In genomic region chr1:245751671-245752070, GRCh38 we compare ENCODE assay signal across 23 cellular contexts.
DNase-seq lines count a peak whose midpoint lies in the region; ATAC-seq and TF ChIP-seq lines count a peak whose summit lies in the region.
"Had no signal": no experiment of that assay in that cellular context is flagged by ENCODE, and none has a peak within 500 bp of the region (broad histone marks: within the 10 kb centered on the region; RNA-seq: fewer than 3 reads in every experiment).

No MANE protein-coding gene starts in this region.

- no peak overlapping the region for H3K4me2 ChIP-seq in GM23338

- intact Hi-C loops in MCF 10A (cut with micrococcal nuclease) = no loop called here

- H3K4me3 ChIP-seq in GM23338 (no peak overlapping the region), adipocyte (ENCODE audit: low read length) (no peak overlapping the region), fibroblast of villous mesenchyme (ENCODE audit: low read depth, low read length) (no peak overlapping the region)
- H3K4me3 ChIP-seq: coronary artery, gastrocnemius medialis, right lobe of liver, thoracic aorta had no signal

- 0 out of 2 replicates have a peak overlapping the region, but pooled peaks have one; percentile 2 for H3K27ac Mint-ChIP-seq in GM23338
- peak overlapping the region; percentile 62 for H3K27ac Mint-ChIP-seq in progenitor cell of endocrine pancreas
- H3K27ac Mint-ChIP-seq in MCF 10A (ENCODE audit: low read depth, unreplicated experiment) = no peak overlapping the region
- H3K27ac Mint-ChIP-seq: activated CD4-positive, alpha-beta memory T cell treated with anti-CD3 and anti-CD28 coated beads, Interleukin-2, amount 10 ng/mL, durations not matched to agents 7 days and 5 days; activated naive CD4-positive, alpha-beta T cell treated with anti-CD3 and anti-CD28 coated beads, Interleukin-2, amount 10 ng/mL, durations not matched to agents 7 days and 5 days; T-helper 1 cell treated with Interleukin-12 subunit alpha and Interleukin-12 subunit beta and Interleukin-4 antibody, amounts not matched to agents 30 μg/mL and 1 μg/mL, for 36 hours had no signal

- no peaks in the 10 kb centered on the region for H3K9me2 ChIP-seq in GM23338 (ENCODE audit: insufficient read depth)

- POLR2A ChIA-PET in MCF 10A (lab: Yijun Ruan, JAX) = no interaction called here

- no peaks in the 10 kb centered on the region for H3K79me2 ChIP-seq in GM23338 (replicated peaks; ENCODE audit: insufficient read depth)

- H3K9me3 Mint-ChIP-seq in GM23338 = peaks cover 4% of the 10 kb centered on the region; the same call in 1 of the 3 replicates
- peaks cover 15% of the 10 kb centered on the region for H3K9me3 Mint-ChIP-seq in progenitor cell of endocrine pancreas (ENCODE audit: low read depth)
- peaks cover 7% of the 10 kb centered on the region for H3K9me3 Mint-ChIP-seq in MCF 10A (ENCODE audit: unreplicated experiment)

- H3K4me1 ChIP-seq in GM23338 (ENCODE audit: insufficient read depth) (peaks cover 10% of the 10 kb centered on the region; the same call in 1 of the 2 replicates), adipocyte (ENCODE audit: control insufficient read depth, insufficient read depth, low read length) (no peaks in the 10 kb centered on the region)
- H3K4me1 ChIP-seq: gastrocnemius medialis, right lobe of liver had no signal

- no peak overlapping the region for H2AFZ ChIP-seq in GM23338

- DNase-seq in GM23338 (ENCODE audit: low spot score) (no peak), adipocyte (ENCODE audit: low read depth) (no peak), fibroblast of villous mesenchyme (ENCODE audit: low read depth) (peak; percentile 40), progenitor cell of endocrine pancreas (ENCODE audit: low spot score, unreplicated experiment) (no peak), HCEC 1CT (no peak), MCF 10A (ENCODE audit: unreplicated experiment) (no peak)
- no peak for DNase-seq in activated T-cell treated with anti-CD3 and anti-CD28 coated beads, Interleukin-2, amount 50 U/mL, for 48 hours
- DNase-seq: activated CD4-positive, alpha-beta memory T cell treated with anti-CD3 and anti-CD28 coated beads, Interleukin-2, amount 10 ng/mL, durations not matched to agents 7 days and 5 days; activated naive CD4-positive, alpha-beta T cell treated with anti-CD3 and anti-CD28 coated beads, Interleukin-2, amount 10 ng/mL, durations not matched to agents 7 days and 5 days; COR-L47; gastrocnemius medialis; NCI-H1436; NCI-H2171; NCI-H526 treated with DMSO at 0.1 percent for 48 hours; nucleus accumbens; right lobe of liver; SHP77 treated with DMSO at 0.1 percent for 48 hours had no signal

- no peak overlapping the region for H3K27ac ChIP-seq in GM23338 (ENCODE audit: low read depth)
- H3K27ac ChIP-seq: coronary artery, gastrocnemius medialis, right lobe of liver, thoracic aorta, VCaP had no signal

- H3K4me1 Mint-ChIP-seq in GM23338 (peaks cover 25% of the 10 kb centered on the region), progenitor cell of endocrine pancreas (ENCODE audit: low read depth) (no peaks in the 10 kb centered on the region), MCF 10A (ENCODE audit: insufficient read depth, unreplicated experiment) (no peaks in the 10 kb centered on the region)
- H3K4me1 Mint-ChIP-seq: activated CD4-positive, alpha-beta memory T cell treated with anti-CD3 and anti-CD28 coated beads, Interleukin-2, amount 10 ng/mL, durations not matched to agents 7 days and 5 days; activated naive CD4-positive, alpha-beta T cell treated with anti-CD3 and anti-CD28 coated beads, Interleukin-2, amount 10 ng/mL, durations not matched to agents 7 days and 5 days had no signal

- H4K20me1 ChIP-seq in GM23338 (replicated peaks; ENCODE audit: insufficient read depth) = no peaks in the 10 kb centered on the region

- CTCF ChIA-PET in MCF 10A (lab: Yijun Ruan, JAX) = no interaction called here

- no peaks in the 10 kb centered on the region for H3F3A ChIP-seq in GM23338 (replicated peaks; ENCODE audit: low read depth)

- H3K4me3 Mint-ChIP-seq in GM23338 (no peak overlapping the region), progenitor cell of endocrine pancreas (ENCODE audit: low read depth) (no peak overlapping the region), MCF 10A (ENCODE audit: unreplicated experiment) (no peak overlapping the region)
- H3K4me3 Mint-ChIP-seq: activated CD4-positive, alpha-beta memory T cell treated with anti-CD3 and anti-CD28 coated beads, Interleukin-2, amount 10 ng/mL, durations not matched to agents 7 days and 5 days; activated naive CD4-positive, alpha-beta T cell treated with anti-CD3 and anti-CD28 coated beads, Interleukin-2, amount 10 ng/mL, durations not matched to agents 7 days and 5 days; T-helper 1 cell treated with Interleukin-12 subunit alpha and Interleukin-12 subunit beta and Interleukin-4 antibody, amounts not matched to agents 30 μg/mL and 1 μg/mL, for 36 hours had no signal

- no TSS peak for BruUV-seq in MCF 10A (replicated peaks; lab: Mats Ljungman, UMichigan)

- H3K9ac ChIP-seq in adipocyte (ENCODE audit: low read length) = peak overlapping the region; percentile 26

- H3K36me3 Mint-ChIP-seq in GM23338 (ENCODE audit: low read depth) (peaks cover 10% of the 10 kb centered on the region; the same call in 1 of the 3 replicates), progenitor cell of endocrine pancreas (ENCODE audit: insufficient read depth) (peaks cover 6% of the 10 kb centered on the region), MCF 10A (ENCODE audit: insufficient read depth, unreplicated experiment) (no peaks in the 10 kb centered on the region)

- H3K36me3 ChIP-seq in GM23338 (ENCODE audit: insufficient read depth) = no peaks in the 10 kb centered on the region
- H3K36me3 ChIP-seq in adipocyte (ENCODE audit: control insufficient read depth, insufficient read depth, low read length, severe bottlenecking) = peaks cover 3% of the 10 kb centered on the region
- H3K36me3 ChIP-seq: right lobe of liver, thoracic aorta had no signal

- TF ChIP-seq CTCF in GM23338 (conservative IDR thresholded peaks at IDR 0.05; ENCODE audit: low read depth in 2 of 2) = no peak
- TF ChIP-seq CTCF in fibroblast of villous mesenchyme (IDR thresholded peaks at IDR 0.05; ENCODE audit: insufficient read depth, low read depth, low read length) = no peak
- TF ChIP-seq CTCF in progenitor cell of endocrine pancreas (IDR thresholded peaks at IDR 0.05; ENCODE audit: unreplicated experiment) = no peak
- TF ChIP-seq CTCF in MCF 10A (IDR thresholded peaks at IDR 0.05; ENCODE audit: unreplicated experiment) = no peak

- H3K27me3 ChIP-seq in GM23338 (ENCODE audit: insufficient read depth) (no peaks in the 10 kb centered on the region), adipocyte (replicated peaks; ENCODE audit: control insufficient read depth, insufficient read depth, low read length) (no peaks in the 10 kb centered on the region)
- H3K27me3 ChIP-seq: gastrocnemius medialis, right lobe of liver had no signal

- ATAC-seq in GM23338 = peak; percentile 76
- ATAC-seq: gastrocnemius medialis, HepG2, left lobe of liver, right lobe of liver had no signal

- no peaks in the 10 kb centered on the region for H3K27me3 Mint-ChIP-seq in GM23338 (ENCODE audit: insufficient read depth, low read depth, poor library complexity)
- no peaks in the 10 kb centered on the region for H3K27me3 Mint-ChIP-seq in progenitor cell of endocrine pancreas
- no peaks in the 10 kb centered on the region for H3K27me3 Mint-ChIP-seq in MCF 10A (ENCODE audit: insufficient read depth, unreplicated experiment)
- H3K27me3 Mint-ChIP-seq: activated CD4-positive, alpha-beta memory T cell treated with anti-CD3 and anti-CD28 coated beads, Interleukin-2, amount 10 ng/mL, durations not matched to agents 7 days and 5 days; activated naive CD4-positive, alpha-beta T cell treated with anti-CD3 and anti-CD28 coated beads, Interleukin-2, amount 10 ng/mL, durations not matched to agents 7 days and 5 days had no signal

- peaks cover 11% of the 10 kb centered on the region for H3K9me3 ChIP-seq in adipocyte (ENCODE audit: control insufficient read depth, low read length)
- H3K9me3 ChIP-seq: gastrocnemius medialis, right lobe of liver had no signal

TF ChIP-seq in GM23338, 12 proteins besides CTCF, POLR2A, EP300 and RAD21:
- TF ChIP-seq CREB1 (CRISPR knock-in tag; IDR thresholded peaks at IDR 0.05; ENCODE audit: low read depth) = no peak
